Comparison of ENCODE assay signal across 8 cellular contexts in the genomic region with DNA sequence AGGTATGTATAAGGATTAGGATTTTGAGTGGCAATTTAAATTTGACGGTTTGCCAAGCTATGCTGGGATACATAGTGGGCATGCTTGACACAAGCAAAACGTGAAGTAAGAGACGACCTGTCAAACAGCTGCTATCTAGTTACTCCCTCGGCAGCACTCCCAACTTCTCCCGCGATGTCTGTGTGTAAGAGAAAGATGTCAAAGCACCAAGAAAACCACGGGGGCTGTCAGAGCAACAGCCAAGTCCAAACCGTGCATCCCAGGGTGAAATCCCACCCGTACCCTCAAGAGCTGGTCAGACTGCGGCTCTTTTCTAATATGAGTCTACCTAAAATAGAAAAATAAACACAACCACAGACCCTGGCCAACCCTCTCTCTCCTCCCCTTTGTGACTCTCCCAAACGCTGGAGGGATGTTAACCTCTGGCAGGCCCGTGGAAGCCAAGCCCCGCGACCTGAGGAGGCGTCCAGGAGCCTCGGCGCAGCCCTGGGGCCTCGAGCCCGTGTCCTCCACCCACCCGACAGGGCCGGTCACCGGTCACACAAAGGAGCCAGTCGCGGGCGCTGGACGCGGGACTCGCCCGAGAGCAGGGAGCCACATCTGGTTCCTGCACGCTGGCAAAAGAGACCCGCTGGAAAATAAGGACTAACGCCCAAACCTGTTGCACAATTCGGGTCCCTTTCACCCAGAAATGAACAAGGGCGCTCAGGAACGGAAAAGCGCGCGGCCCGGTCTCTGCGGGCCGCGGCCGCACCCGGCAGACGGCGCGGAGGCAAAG. TPM values are rescaled to one million over a fixed set of nuclear protein-coding genes. Genes with fewer than 3 reads are reported as not detected.
DNase-seq lines count a peak whose midpoint lies in the region; ATAC-seq and TF ChIP-seq lines count a peak whose summit lies in the region.

No MANE protein-coding gene starts in this region.

- under 1% methylated on average over 47 of the region's 47 CpGs for whole genome bisulfite sequencing in thymus

- H3K27ac Mint-ChIP-seq in activated naive CD4-positive, alpha-beta T cell treated with anti-CD3 and anti-CD28 coated beads for 36 hours, result no peak overlapping the region
- no peak overlapping the region for H3K27ac Mint-ChIP-seq in activated CD8-positive, alpha-beta T cell treated with anti-CD3 and anti-CD28 coated beads for 36 hours

- H3K27me3 Mint-ChIP-seq in activated naive CD4-positive, alpha-beta T cell treated with anti-CD3 and anti-CD28 coated beads for 36 hours (ENCODE audit: low read depth), result peaks cover 29% of the 10 kb centered on the region
- H3K27me3 Mint-ChIP-seq in activated CD8-positive, alpha-beta T cell treated with anti-CD3 and anti-CD28 coated beads for 36 hours, result peaks cover 31% of the 10 kb centered on the region

- peak overlapping the region; percentile 62 for H3K4me3 ChIP-seq in mucosa of descending colon
- H3K4me3 ChIP-seq in thymus (ENCODE audit: low read length), result peak overlapping the region; percentile 86

- peak; percentile 24 for ATAC-seq in HG02678 (IDR thresholded peaks at IDR 0.05; ENCODE audit: unreplicated experiment)
- ATAC-seq in activated CD8-positive, alpha-beta T cell treated with anti-CD3 and anti-CD28 coated beads for 36 hours, result peak; percentile 44
- peak; percentile 33 for ATAC-seq in esophagus mucosa
- peak; percentile 60 for ATAC-seq in mucosa of descending colon

- peak overlapping the region; percentile 80 for H3K4me3 Mint-ChIP-seq in activated naive CD4-positive, alpha-beta T cell treated with anti-CD3 and anti-CD28 coated beads for 36 hours
- peak overlapping the region; percentile 77 for H3K4me3 Mint-ChIP-seq in activated CD8-positive, alpha-beta T cell treated with anti-CD3 and anti-CD28 coated beads for 36 hours

- peak; percentile 33 for DNase-seq in activated naive CD4-positive, alpha-beta T cell treated with anti-CD3 and anti-CD28 coated beads for 36 hours
- no peak for DNase-seq in activated naive CD4-positive, alpha-beta T cell treated with Interleukin-2 at 50 U/mL for 16 hours
- DNase-seq in NCI-H1694 (lab: John Stamatoyannopoulos, UW) (peak; percentile 60), mucosa of descending colon (peak; percentile 56 to 71 (median 71))
- DNase-seq in activated CD8-positive, alpha-beta T cell treated with anti-CD3 and anti-CD28 coated beads for 36 hours, result peak; percentile 24

- POLR2A ChIA-PET in activated CD8-positive, alpha-beta T cell treated with anti-CD3 and anti-CD28 coated beads for 36 hours (lab: Charles Lee), result no interaction called here

- intact Hi-C loops in activated naive CD4-positive, alpha-beta T cell treated with anti-CD3 and anti-CD28 coated beads for 36 hours (cut with micrococcal nuclease), result loop anchor here (1.0 to 10.0 kb wide), 5 partner anchors 24 to 749 kb away; a partner anchor contains a TSS
- intact Hi-C loops in activated CD8-positive, alpha-beta T cell treated with anti-CD3 and anti-CD28 coated beads for 36 hours (cut with micrococcal nuclease), result no loop called here
- intact Hi-C loops in mucosa of descending colon (cut with DNase I, micrococcal nuclease), result no loop called here

- H3K36me3 ChIP-seq in mucosa of descending colon (ENCODE audit: low read depth) (no peaks in the 10 kb centered on the region), thymus (ENCODE audit: control insufficient read depth, insufficient read depth) (no peaks in the 10 kb centered on the region)

- H3K27me3 ChIP-seq in thymus (ENCODE audit: control insufficient read depth, insufficient read depth), result no peaks in the 10 kb centered on the region

- CTCF ChIA-PET in activated naive CD4-positive, alpha-beta T cell treated with anti-CD3 and anti-CD28 coated beads for 36 hours (lab: Charles Lee), result interaction anchor here (1.0 kb wide), 1 partner anchor 370 kb away, joined by 3 read pairs; no protein-coding TSS in a partner anchor
- CTCF ChIA-PET in activated CD8-positive, alpha-beta T cell treated with anti-CD3 and anti-CD28 coated beads for 36 hours (lab: Charles Lee), result interaction anchor here (1.0 to 1.4 kb wide), 2 partner anchors 9 to 147 kb away, joined by 3 read pairs; no protein-coding TSS in a partner anchor

- no peak for TF ChIP-seq CTCF in activated CD8-positive, alpha-beta T cell treated with anti-CD3 and anti-CD28 coated beads for 36 hours (IDR thresholded peaks at IDR 0.05)
- TF ChIP-seq CTCF in mucosa of descending colon (IDR thresholded peaks at IDR 0.05), result no peak

- H3K36me3 Mint-ChIP-seq in activated naive CD4-positive, alpha-beta T cell treated with anti-CD3 and anti-CD28 coated beads for 36 hours (ENCODE audit: low read depth), result no peaks in the 10 kb centered on the region
- no peaks in the 10 kb centered on the region for H3K36me3 Mint-ChIP-seq in activated CD8-positive, alpha-beta T cell treated with anti-CD3 and anti-CD28 coated beads for 36 hours (ENCODE audit: low read depth)

- H3K9me3 ChIP-seq in mucosa of descending colon, result no peaks in the 10 kb centered on the region
- no peaks in the 10 kb centered on the region for H3K9me3 ChIP-seq in thymus (ENCODE audit: control insufficient read depth)

- H3K27ac ChIP-seq in thymus (ENCODE audit: low read depth), result peak overlapping the region; percentile 73

- H3K4me1 ChIP-seq in mucosa of descending colon (ENCODE audit: low read depth) (peaks cover 4% of the 10 kb centered on the region), thymus (ENCODE audit: control insufficient read depth, insufficient read depth, low read length) (peaks cover 4% of the 10 kb centered on the region)

- H3K9me3 Mint-ChIP-seq in activated naive CD4-positive, alpha-beta T cell treated with anti-CD3 and anti-CD28 coated beads for 36 hours, result no peaks in the 10 kb centered on the region
- no peaks in the 10 kb centered on the region for H3K9me3 Mint-ChIP-seq in activated CD8-positive, alpha-beta T cell treated with anti-CD3 and anti-CD28 coated beads for 36 hours

- H3K4me1 Mint-ChIP-seq in activated naive CD4-positive, alpha-beta T cell treated with anti-CD3 and anti-CD28 coated beads for 36 hours (ENCODE audit: low read depth), result peaks cover 20% of the 10 kb centered on the region
- H3K4me1 Mint-ChIP-seq in activated CD8-positive, alpha-beta T cell treated with anti-CD3 and anti-CD28 coated beads for 36 hours (ENCODE audit: low read depth), result peaks cover 4% of the 10 kb centered on the region

RNA-seq across cellular contexts. Expression of a gene that starts 1.0 kb away (rescaled TPM):
- total RNA-seq in activated naive CD4-positive, alpha-beta T cell treated with anti-CD3 and anti-CD28 coated beads for 36 hours, result 10 to 100 TPM; 11.3 to 12.4 TPM
- total RNA-seq in activated CD8-positive, alpha-beta T cell treated with anti-CD3 and anti-CD28 coated beads for 36 hours, result 1 to 10 TPM; 2.6 to 5.6 TPM
- total RNA-seq in esophagus mucosa (19.8 TPM), mucosa of descending colon (100 to 1,000 TPM in 1 of 3 donors, 10 to 100 TPM in 2; 25.6 to 102 (median 44.0) TPM)
- polyA plus RNA-seq in thymus, result 9.4 TPM
